Comparison of ENCODE assay signal across 24 cellular contexts in genomic region chr2:222257645-222258044, GRCh38. TPM values are rescaled to one million over a fixed set of nuclear protein-coding genes. Genes with fewer than 3 reads are reported as not detected.
"Had no signal": no experiment of that assay in that cellular context is flagged by ENCODE, and none has a peak within 500 bp of the region (broad histone marks: within the 10 kb centered on the region; RNA-seq: fewer than 3 reads in every experiment).

No MANE protein-coding gene starts in this region.

- H3K27ac ChIP-seq: brain microvascular endothelial cell, cardiac muscle cell, KMS-11, SJSA1 had no signal

- H3K4me2 ChIP-seq: KMS-11 had no signal

- H3K4me3 ChIP-seq: cardiac muscle cell, SJSA1 had no signal

- DNase-seq: activated CD4-positive, alpha-beta memory T cell treated with anti-CD3 and anti-CD28 coated beads for 36 hours; activated CD4-positive, alpha-beta T cell treated with anti-CD3 and anti-CD28 coated beads, Interleukin-2, amount 10 ng/mL, durations not matched to agents 24 days and 14 days; activated CD4-positive, CD25-positive, alpha-beta regulatory T cell treated with anti-CD3 and anti-CD28 coated beads, Interleukin-2, amount 50 U/mL, for 72 hours; activated CD8-positive, alpha-beta memory T cell treated with anti-CD3 and anti-CD28 coated beads for 24 hours; activated effector memory CD4-positive, alpha-beta T cell treated with anti-CD3 and anti-CD28 coated beads, Interleukin-2, amount 50 U/mL, for 16 hours; activated naive CD4-positive, alpha-beta T cell treated with Interleukin-2 at 50 U/mL for 16 hours; activated T-cell treated with anti-CD3 and anti-CD28 coated beads, Interleukin-2, amount 50 U/mL, for 4 hours; brain microvascular endothelial cell; MV-4-11; NCI-H1105; NCI-H1436; NCI-H1694 treated with DMSO at 0.1 percent for 48 hours; NCI-H2029 treated with DMSO at 0.1 percent for 48 hours; NCI-H345; NCI-H510A; NCI-H526 treated with DMSO at 0.1 percent for 48 hours; PC-3; SHP77 had no signal

- H3K9me3 Mint-ChIP-seq: activated CD4-positive, alpha-beta memory T cell treated with anti-CD3 and anti-CD28 coated beads for 36 hours; activated CD4-positive, alpha-beta T cell treated with anti-CD3 and anti-CD28 coated beads, Interleukin-2, amount 10 ng/mL, durations not matched to agents 24 days and 14 days; activated T-cell treated with anti-CD3 and anti-CD28 coated beads, Interleukin-2, amount 50 U/mL, for 4 hours; T-helper 1 cell treated with Interleukin-12 subunit alpha and Interleukin-12 subunit beta and Interleukin-4 antibody, amounts not matched to agents 30 μg/mL and 1 μg/mL, for 36 hours had no signal

- H3K27me3 ChIP-seq: brain microvascular endothelial cell, cardiac muscle cell, SJSA1 had no signal

- H3K4me1 ChIP-seq: SJSA1 had no signal

- H3K36me3 Mint-ChIP-seq: activated CD4-positive, alpha-beta memory T cell treated with anti-CD3 and anti-CD28 coated beads for 36 hours; activated naive CD8-positive, alpha-beta T cell had no signal

- H3K36me3 ChIP-seq: brain microvascular endothelial cell, cardiac muscle cell, SJSA1 had no signal

- H3K27ac Mint-ChIP-seq: activated CD4-positive, alpha-beta memory T cell treated with anti-CD3 and anti-CD28 coated beads for 36 hours; activated CD4-positive, alpha-beta T cell treated with anti-CD3 and anti-CD28 coated beads, Interleukin-2, amount 10 ng/mL, durations not matched to agents 24 days and 14 days; activated naive CD8-positive, alpha-beta T cell; T-helper 1 cell treated with Interleukin-12 subunit alpha and Interleukin-12 subunit beta and Interleukin-4 antibody, amounts not matched to agents 30 μg/mL and 1 μg/mL, for 36 hours had no signal

- H3K4me3 Mint-ChIP-seq: activated CD4-positive, alpha-beta memory T cell treated with anti-CD3 and anti-CD28 coated beads for 36 hours; activated CD4-positive, alpha-beta T cell treated with anti-CD3 and anti-CD28 coated beads, Interleukin-2, amount 10 ng/mL, durations not matched to agents 24 days and 14 days; activated naive CD8-positive, alpha-beta T cell; activated T-cell treated with anti-CD3 and anti-CD28 coated beads, Interleukin-2, amount 50 U/mL, for 4 hours; T-helper 1 cell treated with Interleukin-12 subunit alpha and Interleukin-12 subunit beta and Interleukin-4 antibody, amounts not matched to agents 30 μg/mL and 1 μg/mL, for 36 hours had no signal

- ATAC-seq: activated T-cell treated with anti-CD3 and anti-CD28 coated beads, Interleukin-2, amount 50 U/mL, for 4 hours; PC-3 had no signal

- H3K9me3 ChIP-seq: SJSA1 had no signal

- H3K4me1 Mint-ChIP-seq: activated CD4-positive, alpha-beta T cell treated with anti-CD3 and anti-CD28 coated beads, Interleukin-2, amount 10 ng/mL, durations not matched to agents 24 days and 14 days had no signal

- H3K9ac ChIP-seq: KMS-11 had no signal

RNA-seq across cellular contexts. Expression of gene PAX3, which starts 41.2 kb away (rescaled TPM):
- total RNA-seq: activated CD4-positive, alpha-beta memory T cell treated with anti-CD3 and anti-CD28 coated beads for 36 hours; activated CD4-positive, alpha-beta T cell treated with anti-CD3 and anti-CD28 coated beads, Interleukin-2, amount 10 ng/mL, durations not matched to agents 24 days and 14 days; activated T-cell treated with anti-CD3 and anti-CD28 coated beads, Interleukin-2, amount 50 U/mL, for 4 hours; MCF 10A; PC-3 had no signal
